10 cellular contexts compared by ENCODE assay signal in the genomic region with DNA sequence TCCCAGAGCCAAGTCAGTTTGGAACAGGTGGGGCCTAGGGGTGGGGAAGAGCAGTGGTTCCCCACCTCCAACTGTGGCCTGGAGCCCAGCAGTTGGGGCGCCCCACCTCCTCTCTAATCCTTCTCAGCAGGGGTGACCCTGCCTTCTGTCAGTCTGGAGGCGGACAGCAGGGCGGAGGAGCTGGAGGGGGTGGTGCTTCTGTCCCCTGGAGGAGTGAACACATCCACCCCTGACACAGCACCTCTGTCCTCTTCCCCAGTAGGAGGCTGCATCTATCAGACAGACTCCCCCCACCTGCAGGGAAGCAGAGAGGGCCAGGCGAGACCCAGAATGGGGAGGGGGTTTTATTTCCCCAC.
DNase-seq lines count a peak whose midpoint lies in the region; ATAC-seq, FAIRE-seq and TF ChIP-seq lines count a peak whose summit lies in the region.
"Had no signal": no experiment of that assay in that cellular context is flagged by ENCODE, and none has a peak within 500 bp of the region (broad histone marks: within the 10 kb centered on the region; RNA-seq: fewer than 3 reads in every experiment).

No MANE protein-coding gene starts in this region.

- peak overlapping the region; percentile 79 to 94 for H3K27ac ChIP-seq in ovary
- H3K27ac ChIP-seq in small intestine (ENCODE audit: low read depth in 1 of 2, low read length in 1 of 2) = peak overlapping the region in 1 of 2 donors; percentile 84
- H3K27ac ChIP-seq: SK-N-MC had no signal

- no peak for TF ChIP-seq EP300 in ovary (IDR thresholded peaks at IDR 0.05)

- H3K36me3 ChIP-seq in ovary (no peaks in the 10 kb centered on the region), small intestine (ENCODE audit: control insufficient read depth in 2 of 2, insufficient read depth in 2 of 2, low read length in 2 of 2) (no peaks in the 10 kb centered on the region)

- no peak for TF ChIP-seq CTCF in fibroblast of villous mesenchyme (IDR thresholded peaks at IDR 0.05; ENCODE audit: insufficient read depth, low read depth, low read length)
- TF ChIP-seq CTCF in ovary (IDR thresholded peaks at IDR 0.05) = no peak

- FAIRE-seq in small intestine (lab: Jason Lieb, UNC) = no peak

- H3K4me3 ChIP-seq in fibroblast of villous mesenchyme (ENCODE audit: low read depth, low read length) (no peak overlapping the region), ovary (peak overlapping the region; percentile 3), small intestine (ENCODE audit: low read depth in 1 of 2, low read length in 2 of 2) (no peak overlapping the region)
- H3K4me3 ChIP-seq: SK-N-MC had no signal

- H3K27me3 ChIP-seq in ovary (no peaks in the 10 kb centered on the region), small intestine (ENCODE audit: control insufficient read depth in 2 of 2, insufficient read depth in 2 of 2, low read length in 2 of 2) (no peaks in the 10 kb centered on the region)

- DNase-seq in DMS 273 treated with DMSO at 0.1 percent for 48 hours (lab: John Stamatoyannopoulos, UW) = peak; percentile 91
- peak; percentile 83 for DNase-seq in NCI-H82 treated with DMSO at 0.1 percent for 48 hours (lab: John Stamatoyannopoulos, UW; ENCODE audit: unreplicated experiment)
- DNase-seq in fibroblast of villous mesenchyme (ENCODE audit: low read depth) = peak; percentile 61
- DNase-seq in ovary = peak; percentile 75 to 83 (median 79)
- DNase-seq in NCI-H526 (lab: John Stamatoyannopoulos, UW) = no peak
- DNase-seq in small intestine = no peak

- TF ChIP-seq POLR2A in ovary (IDR thresholded peaks at IDR 0.05) = no peak

- H3K4me1 ChIP-seq in ovary (ENCODE audit: insufficient read depth) = peaks cover 64% of the 10 kb centered on the region
- H3K4me1 ChIP-seq in small intestine (ENCODE audit: control insufficient read depth in 2 of 2, insufficient read depth in 1 of 2, low read depth in 1 of 2, low read length in 1 of 2) = peaks cover 14 to 24% of the 10 kb centered on the region in 2 donors
- H3K4me1 ChIP-seq: parathyroid adenoma had no signal

- ATAC-seq in GM19463 (IDR thresholded peaks at IDR 0.05; ENCODE audit: unreplicated experiment) (no peak), HG03175 (IDR thresholded peaks at IDR 0.05; ENCODE audit: unreplicated experiment) (no peak)

- WGBS in ovary, 3 donors = 20 to 30% (median 22%) methylated on average over 4 of the region's 4 CpGs
- WGBS in small intestine, 3 donors = 69 to 80% (median 78%) methylated on average over 3 to 4 of the region's 4 CpGs

- H3K9me3 ChIP-seq in ovary = no peaks in the 10 kb centered on the region
- H3K9me3 ChIP-seq in small intestine (ENCODE audit: control insufficient read depth, low read depth) = no peaks in the 10 kb centered on the region

- intact Hi-C loops in ovary (cut with DNase I) = loop anchor here in 3 of 4 donors (2.0 to 10.0 kb wide), 8 partner anchors 51 to 215 kb away; partner anchors contain the start of gene SSBP3 (in 1 of the 3)

Comparison
In these comparisons a context has a peak if more than half of its experiments do, and no peak if none do; other contexts are left out.
1. DNase-seq: peak in DMS 273 treated with DMSO at 0.1 percent for 48 hours (single experiment), NCI-H82 treated with DMSO at 0.1 percent for 48 hours (single experiment), fibroblast of villous mesenchyme (single experiment) and ovary (5 of 5); none in NCI-H526 (0 of 2) and small intestine (single experiment).